In the genomic region with DNA sequence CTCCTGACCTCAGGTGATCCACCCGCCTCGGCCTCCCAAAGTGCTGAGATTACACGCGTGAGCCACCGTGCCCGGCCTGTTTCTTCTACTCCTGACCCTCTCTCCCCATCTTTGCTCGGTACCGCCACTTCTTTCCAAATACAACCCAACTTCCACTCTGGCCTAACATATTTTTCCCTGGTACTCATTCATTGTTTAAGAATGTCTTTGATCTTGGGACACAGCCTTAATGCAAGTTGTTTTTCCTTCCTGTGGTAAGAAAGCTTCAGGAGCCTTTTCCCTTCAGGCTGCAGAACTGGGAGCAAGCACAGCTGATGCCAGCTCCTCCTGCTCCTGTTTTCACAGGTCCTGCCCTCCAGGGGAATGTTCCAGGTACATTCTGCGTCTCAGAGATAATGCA, we compare ENCODE assay signal across 1 cellular context.
TF ChIP-seq lines count a peak whose summit lies in the region.

No MANE protein-coding gene starts in this region.

TF ChIP-seq in H1, 55 proteins besides CTCF, POLR2A, EP300 and RAD21:
- no peak for TF ChIP-seq SAP30 (IDR thresholded peaks at IDR 0.05; ENCODE audit: insufficient read depth, insufficient replicate concordance, low read length)
- TF ChIP-seq YY1 (IDR thresholded peaks at IDR 0.05; ENCODE audit: low read depth, low read length), result no peak
- no peak for TF ChIP-seq SIX5 (IDR thresholded peaks at IDR 0.05; ENCODE audit: low read depth, low read length)
- TF ChIP-seq TBP (IDR thresholded peaks at IDR 0.05; ENCODE audit: low read depth, low read length), result no peak
- TF ChIP-seq SRF (IDR thresholded peaks at IDR 0.05; ENCODE audit: low read depth, low read length), result no peak
- TF ChIP-seq TCF12 (IDR thresholded peaks at IDR 0.05; ENCODE audit: low read depth, low read length), result no peak
- TF ChIP-seq SUZ12 (IDR thresholded peaks at IDR 0.05; ENCODE audit: low read length), result no peak
- TF ChIP-seq PHF8 (conservative IDR thresholded peaks at IDR 0.05; ENCODE audit: low read depth, low read length), result no peak
